10 cellular contexts compared by ENCODE assay signal in the genomic region with DNA sequence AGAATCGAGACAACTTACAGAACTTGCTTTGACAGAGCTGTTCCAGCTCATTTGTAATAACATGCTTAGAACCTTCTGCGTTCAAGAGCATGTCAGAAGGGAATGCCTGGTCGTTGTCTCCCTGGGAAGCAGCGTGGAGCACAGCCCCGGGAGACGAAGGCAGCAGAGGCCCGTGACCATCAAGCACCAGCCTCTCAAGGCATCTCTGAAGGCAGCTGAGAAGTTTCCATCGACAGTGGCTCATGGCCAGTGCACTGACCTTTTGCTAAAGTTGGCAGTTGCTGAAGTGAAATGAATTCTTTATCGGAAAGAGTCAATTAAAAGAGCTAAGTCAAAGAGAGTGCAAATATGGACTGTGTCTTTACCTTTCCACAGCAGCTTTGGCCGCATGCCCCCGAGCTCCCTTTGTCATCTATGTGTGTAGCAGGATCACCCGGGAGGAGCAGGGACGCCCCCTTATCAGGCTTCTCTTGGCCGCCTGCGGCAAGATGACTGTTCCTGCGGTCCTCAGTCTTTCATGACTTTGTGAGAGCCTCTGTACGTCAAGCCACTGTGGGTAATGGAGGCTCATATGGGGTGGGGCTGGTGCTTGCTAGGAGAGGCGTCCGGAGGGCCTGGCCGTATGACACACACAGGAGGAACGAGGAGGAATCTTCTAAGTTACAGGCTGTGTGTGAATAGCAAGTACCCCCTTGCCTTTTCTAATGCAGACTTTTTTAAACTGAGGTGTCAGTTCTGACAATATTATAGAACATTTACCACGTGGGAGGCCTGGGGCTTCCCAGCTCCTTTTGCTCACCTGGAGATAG. TPM values are rescaled to one million over a fixed set of nuclear protein-coding genes. Genes with fewer than 3 reads are reported as not detected.
DNase-seq lines count a peak whose midpoint lies in the region; ATAC-seq and TF ChIP-seq lines count a peak whose summit lies in the region.
"Had no signal": no experiment of that assay in that cellular context is flagged by ENCODE, and none has a peak within 500 bp of the region (broad histone marks: within the 10 kb centered on the region; RNA-seq: fewer than 3 reads in every experiment).

No MANE protein-coding gene starts in this region.

- WGBS in right lobe of liver (ENCODE audit: insufficient coverage, low coverage, low lambda C conversion rate, missing lambda C conversion rate): 35% methylated on average over 12 of the region's 22 CpGs
- WGBS in testis, 2 donors: 61 to 66% methylated on average over 22 of the region's 22 CpGs

- H3K27ac Mint-ChIP-seq in activated CD4-positive, alpha-beta T cell treated with anti-CD3 and anti-CD28 coated beads for 36 hours: peak overlapping the region; percentile 55

- H3K36me3 Mint-ChIP-seq in activated CD4-positive, alpha-beta T cell treated with anti-CD3 and anti-CD28 coated beads for 36 hours (ENCODE audit: low read depth): no peaks in the 10 kb centered on the region

- H3K27me3 ChIP-seq in right lobe of liver (no peaks in the 10 kb centered on the region), testis (no peaks in the 10 kb centered on the region)

- POLR2A ChIA-PET in activated CD4-positive, alpha-beta T cell treated with anti-CD3 and anti-CD28 coated beads for 36 hours (lab: Charles Lee): interaction anchor here (0.6 kb wide), 1 partner anchor 27 kb away, joined by 5 read pairs; no protein-coding TSS in a partner anchor

- H3K9me3 Mint-ChIP-seq in activated CD4-positive, alpha-beta T cell treated with anti-CD3 and anti-CD28 coated beads for 36 hours (ENCODE audit: low read depth): no peaks in the 10 kb centered on the region
- H3K9me3 Mint-ChIP-seq: immature natural killer cell had no signal

- no peaks in the 10 kb centered on the region for H3K27me3 Mint-ChIP-seq in activated CD4-positive, alpha-beta T cell treated with anti-CD3 and anti-CD28 coated beads for 36 hours

- no peak for DNase-seq in activated CD4-positive, alpha-beta T cell treated with anti-CD3 and anti-CD28 coated beads for 36 hours
- DNase-seq in activated CD4-positive, alpha-beta T cell treated with anti-CD3 and anti-CD28 coated beads for 48 hours: no peak
- no peak for DNase-seq in coronary artery (ENCODE audit: low spot score)
- peak; percentile 89 to 92 (median 90) for DNase-seq in right lobe of liver
- peak; percentile 54 for DNase-seq in testis
- DNase-seq in midbrain (lab: John Stamatoyannopoulos, UW): no peak
- no peak for DNase-seq in substantia nigra (lab: John Stamatoyannopoulos, UW)
- DNase-seq in NK-92 treated with Interleukin-12 subunit alpha and Interleukin-12 subunit beta, amount 100 ng/mL, for 24 hours (lab: John Stamatoyannopoulos, UW): no peak
- DNase-seq: immature natural killer cell, SIG-M5 had no signal

- H3K9me3 ChIP-seq in right lobe of liver (no peaks in the 10 kb centered on the region), testis (no peaks in the 10 kb centered on the region)

- no peak overlapping the region for H3K4me3 Mint-ChIP-seq in activated CD4-positive, alpha-beta T cell treated with anti-CD3 and anti-CD28 coated beads for 36 hours

- TF ChIP-seq POLR2A in right lobe of liver (IDR thresholded peaks at IDR 0.05) (no peak), testis (IDR thresholded peaks at IDR 0.05) (no peak)

- H3K4me3 ChIP-seq in coronary artery: peak overlapping the region; percentile 39
- H3K4me3 ChIP-seq in right lobe of liver: no peak overlapping the region
- no peak overlapping the region for H3K4me3 ChIP-seq in testis

- no peak for TF ChIP-seq CTCF in coronary artery (IDR thresholded peaks at IDR 0.05)
- TF ChIP-seq CTCF in right lobe of liver (IDR thresholded peaks at IDR 0.05): no peak
- TF ChIP-seq CTCF in testis (IDR thresholded peaks at IDR 0.05): no peak

- H3K27ac ChIP-seq in coronary artery: peak overlapping the region; percentile 33 to 72
- peak overlapping the region in 2 of 3 donors; percentile 23 to 35 for H3K27ac ChIP-seq in right lobe of liver
- peak overlapping the region; percentile 14 to 56 for H3K27ac ChIP-seq in testis
- H3K27ac ChIP-seq in substantia nigra (ENCODE audit: low read depth, low read length, poor library complexity, severe bottlenecking): no peak overlapping the region

- CTCF ChIA-PET in activated CD4-positive, alpha-beta T cell treated with anti-CD3 and anti-CD28 coated beads for 36 hours (lab: Charles Lee): interaction anchor here (0.5 to 2.4 kb wide), 11 partner anchors 9 to 1433 kb away, joined by 3 to 8 read pairs (median 4); partner anchors contain the start of gene ZNRF1

- ATAC-seq in activated CD4-positive, alpha-beta T cell treated with anti-CD3 and anti-CD28 coated beads for 36 hours: no peak
- peak; percentile 80 to 87 (median 82) for ATAC-seq in right lobe of liver

- H3K36me3 ChIP-seq in right lobe of liver: no peaks in the 10 kb centered on the region
- no peaks in the 10 kb centered on the region for H3K36me3 ChIP-seq in testis (ENCODE audit: low read depth, missing control alignments)

- peaks cover 0 to 38% (median 10%) of the 10 kb centered on the region in 4 donors for H3K4me1 ChIP-seq in right lobe of liver
- peaks cover 35% of the 10 kb centered on the region for H3K4me1 ChIP-seq in testis

- intact Hi-C loops in activated CD4-positive, alpha-beta T cell treated with anti-CD3 and anti-CD28 coated beads for 36 hours (cut with DNase I, micrococcal nuclease): loop anchor here (5.0 kb wide), 3 partner anchors 35 to 50 kb away; no protein-coding TSS in a partner anchor
- intact Hi-C loops in right lobe of liver (cut with DNase I) (no loop called here), testis (cut with DNase I; ENCODE audit: low total_unique reads) (no loop called here)

- H3K4me1 Mint-ChIP-seq in activated CD4-positive, alpha-beta T cell treated with anti-CD3 and anti-CD28 coated beads for 36 hours: peaks cover 44% of the 10 kb centered on the region

RNA-seq across cellular contexts. Expression of gene LDHD, which starts 54.2 kb away (rescaled TPM):
- under 1 TPM in 1 of 2 experiments, not detected in 1; 0.21 TPM for total RNA-seq in activated CD4-positive, alpha-beta T cell treated with anti-CD3 and anti-CD28 coated beads for 36 hours
- 10 to 100 TPM; 62.9 to 98.5 (median 90.2) TPM for total RNA-seq in right lobe of liver
- 10 to 100 TPM in 1 of 2 donors, 1 to 10 TPM in 1; 5.0 to 14.4 TPM for total RNA-seq in testis
- 4.2 TPM for polyA plus RNA-seq in testis (ENCODE audit: insufficient read depth, low read depth, low replicate concordance)

Comparison
In these comparisons a context has a peak if more than half of its experiments do, and no peak if none do; other contexts are left out.
1. DNase-seq: peak in right lobe of liver (3 of 3) and testis (single experiment); none in activated CD4-positive, alpha-beta T cell treated with anti-CD3 and anti-CD28 coated beads for 36 hours (single experiment), activated CD4-positive, alpha-beta T cell treated with anti-CD3 and anti-CD28 coated beads for 48 hours (single experiment), coronary artery (single experiment), midbrain (single experiment), substantia nigra (0 of 49) and NK-92 treated with Interleukin-12 subunit alpha and Interleukin-12 subunit beta, amount 100 ng/mL, for 24 hours (single experiment).
2. RNA of gene LDHD, which starts 54.2 kb away (total RNA-seq): 62.9 to 98.5 TPM in right lobe of liver and 5.0 to 14.4 TPM in testis; 0.21 TPM in activated CD4-positive, alpha-beta T cell treated with anti-CD3 and anti-CD28 coated beads for 36 hours; every median in the first group is over 4 times any median in the second.
3. intact Hi-C loops: an anchor here in activated CD4-positive, alpha-beta T cell treated with anti-CD3 and anti-CD28 coated beads for 36 hours (5.0 kb wide); none called in right lobe of liver and testis.